ENCODE assay signal across 1 cellular context in genomic region chr22:36775966-36776669, GRCh38.
TF ChIP-seq lines count a peak whose summit lies in the region.

TSS of gene IFT27 (minus strand) at chr22:36776119. CDS start at chr22:36775707, 412 bp downstream.

TF ChIP-seq in SK-N-SH, 30 proteins besides CTCF, POLR2A, EP300 and RAD21 (continued from another document):
- TF ChIP-seq REST (IDR thresholded peaks at IDR 0.05; ENCODE audit: low read depth, low read length): no peak
TF ChIP-seq in SK-N-SH: peak in this region for 11.
